ENCODE assay signal across 9 cellular contexts in the genomic region with DNA sequence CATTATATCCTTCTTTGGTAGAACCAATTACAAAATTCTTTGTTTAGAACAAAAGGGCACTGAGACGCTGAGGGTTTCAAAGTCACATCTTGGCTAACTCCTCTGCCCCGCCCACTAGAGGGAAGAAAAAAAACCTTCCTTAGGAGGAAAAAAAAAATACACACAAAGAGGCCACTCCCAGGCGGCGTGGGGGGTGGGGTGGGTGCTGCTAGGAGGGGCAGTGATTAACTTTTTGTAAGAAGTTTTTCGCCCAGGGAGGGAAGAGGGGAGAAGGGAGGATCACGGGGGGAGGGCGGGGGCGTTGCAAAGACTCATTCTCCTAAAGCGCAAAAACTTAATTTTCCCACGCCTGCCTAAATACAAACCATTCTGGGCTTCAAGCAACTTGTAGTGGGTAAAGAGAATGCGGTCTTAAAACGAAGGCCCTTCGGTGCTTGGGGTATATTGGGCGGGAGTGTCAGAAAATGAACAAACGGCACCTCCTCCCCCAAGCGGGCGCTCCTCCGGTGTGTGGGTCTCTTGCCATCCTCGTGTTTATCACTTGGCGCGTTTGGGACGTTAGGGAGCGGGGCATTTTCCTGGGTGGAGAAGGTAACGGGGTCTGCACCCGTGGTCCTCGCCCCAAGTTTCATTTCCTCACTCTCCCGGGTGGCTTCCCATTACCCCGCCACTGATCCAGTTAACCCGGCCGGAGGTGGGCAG. TPM values are rescaled to one million over a fixed set of nuclear protein-coding genes. Genes with fewer than 3 reads are reported as not detected.
DNase-seq lines count a peak whose midpoint lies in the region; ATAC-seq and TF ChIP-seq lines count a peak whose summit lies in the region.
"Had no signal": no experiment of that assay in that cellular context is flagged by ENCODE, and none has a peak within 500 bp of the region (broad histone marks: within the 10 kb centered on the region; RNA-seq: fewer than 3 reads in every experiment).

No MANE protein-coding gene starts in this region.

- no peak for TF ChIP-seq CTCF in endodermal cell (conservative IDR thresholded peaks at IDR 0.05)
- TF ChIP-seq CTCF in neural crest cell (conservative IDR thresholded peaks at IDR 0.05), result no peak
- TF ChIP-seq CTCF in upper lobe of right lung (IDR thresholded peaks at IDR 0.05), result no peak

- H3K4me3 ChIP-seq in endodermal cell (ENCODE audit: low read length), result peak overlapping the region; percentile 98
- peak overlapping the region; percentile 62 for H3K4me3 ChIP-seq in upper lobe of right lung

- H3K36me3 ChIP-seq in KOPT-K1 (ENCODE audit: insufficient read depth, low read length), result peaks cover 45% of the 10 kb centered on the region
- H3K36me3 ChIP-seq in endodermal cell (ENCODE audit: control insufficient read depth, insufficient read depth, low read length), result peaks cover 42% of the 10 kb centered on the region
- peaks cover 8% of the 10 kb centered on the region for H3K36me3 ChIP-seq in upper lobe of right lung

- H3K4me1 ChIP-seq in endodermal cell (ENCODE audit: control insufficient read depth, insufficient read depth, low read length) (peaks cover 3% of the 10 kb centered on the region), upper lobe of right lung (peaks cover 24% of the 10 kb centered on the region)

- ATAC-seq in upper lobe of right lung, result peak; percentile 54
- no peak for ATAC-seq in GM21528 (IDR thresholded peaks at IDR 0.05; ENCODE audit: low FRiP score, unreplicated experiment)

- H3K4me3 Mint-ChIP-seq in endodermal cell (peak overlapping the region; percentile 98), neural crest cell (peak overlapping the region; percentile 92)

- H3K9me3 Mint-ChIP-seq in endodermal cell (no peaks in the 10 kb centered on the region), neural crest cell (no peaks in the 10 kb centered on the region)

- peak overlapping the region; percentile 73 for H3K27ac Mint-ChIP-seq in endodermal cell
- H3K27ac Mint-ChIP-seq in neural crest cell (ENCODE audit: unreplicated experiment), result no peak overlapping the region

- no peaks in the 10 kb centered on the region for H3K27me3 ChIP-seq in endodermal cell (ENCODE audit: control insufficient read depth, insufficient read depth, low read length, poor library complexity, severe bottlenecking)
- H3K27me3 ChIP-seq in upper lobe of right lung, result peaks cover 38% of the 10 kb centered on the region

- peak overlapping the region; percentile 97 for H3K9ac ChIP-seq in endodermal cell (ENCODE audit: extremely low read depth, low read length, poor library complexity, severe bottlenecking)

- peak; percentile 37 for DNase-seq in NCI-H748 (lab: John Stamatoyannopoulos, UW; ENCODE audit: unreplicated experiment)
- no peak for DNase-seq in NCI-H748 treated with DMSO at 0.1 percent for 48 hours (lab: John Stamatoyannopoulos, UW)
- DNase-seq in activated CD4-positive, alpha-beta T cell treated with anti-CD3 and anti-CD28 coated beads, Interleukin-2, amount 50 U/mL, for 1 hour, result peak; percentile 85
- DNase-seq in endodermal cell, result peak; percentile 74
- DNase-seq in neural crest cell (ENCODE audit: low read depth, low spot score), result peak; percentile 41
- DNase-seq in upper lobe of right lung, result peak; percentile 88

- 0 to 1% methylated on average over 7 to 27 of the region's 30 CpGs for WGBS in endodermal cell (ENCODE audit: insufficient coverage in 1 of 2, insufficient read length in 1 of 2), 2 experiments

- H3K36me3 Mint-ChIP-seq in endodermal cell (ENCODE audit: low read depth) (peaks cover 42% of the 10 kb centered on the region), neural crest cell (ENCODE audit: low read depth) (peaks cover 19% of the 10 kb centered on the region)

- H3K9me3 ChIP-seq in KOPT-K1 (ENCODE audit: insufficient read depth, low read length, poor library complexity, severe bottlenecking) (no peaks in the 10 kb centered on the region), endodermal cell (ENCODE audit: control insufficient read depth, low read length) (no peaks in the 10 kb centered on the region), upper lobe of right lung (no peaks in the 10 kb centered on the region)

- peak overlapping the region; percentile 99 for H3K27ac ChIP-seq in KOPT-K1 (ENCODE audit: low read depth, low read length, poor library complexity, severe bottlenecking)
- H3K27ac ChIP-seq in endodermal cell (ENCODE audit: low read depth, low read length), result peak overlapping the region; percentile 67
- H3K27ac ChIP-seq in upper lobe of right lung, result peak overlapping the region; percentile 85

- H3K4me1 Mint-ChIP-seq in endodermal cell (peaks cover 47% of the 10 kb centered on the region), neural crest cell (peaks cover 83% of the 10 kb centered on the region)

- H3K27me3 Mint-ChIP-seq in endodermal cell (ENCODE audit: insufficient read depth), result peaks cover 31% of the 10 kb centered on the region
- H3K27me3 Mint-ChIP-seq in neural crest cell (ENCODE audit: low read depth), result peaks cover 38% of the 10 kb centered on the region

- intact Hi-C loops in upper lobe of right lung (cut with DNase I), result no loop called here

RNA-seq across cellular contexts. Expression of a gene that starts 1.7 kb away (rescaled TPM):
- total RNA-seq in endodermal cell, result 100 to 1,000 TPM; 287 to 454 TPM
- 303 TPM for polyA plus RNA-seq in endodermal cell (2013, experiment 1 of 2)
- polyA plus RNA-seq in endodermal cell (2013, experiment 2 of 2), result 293 TPM
- total RNA-seq in neural crest cell, result 37.5 and 39.5 TPM in 2 replicates
- 45.2 TPM for total RNA-seq in upper lobe of right lung
- polyA plus RNA-seq: AG04450 had no signal
